Comparison of ENCODE assay signal across 9 cellular contexts in the genomic region with DNA sequence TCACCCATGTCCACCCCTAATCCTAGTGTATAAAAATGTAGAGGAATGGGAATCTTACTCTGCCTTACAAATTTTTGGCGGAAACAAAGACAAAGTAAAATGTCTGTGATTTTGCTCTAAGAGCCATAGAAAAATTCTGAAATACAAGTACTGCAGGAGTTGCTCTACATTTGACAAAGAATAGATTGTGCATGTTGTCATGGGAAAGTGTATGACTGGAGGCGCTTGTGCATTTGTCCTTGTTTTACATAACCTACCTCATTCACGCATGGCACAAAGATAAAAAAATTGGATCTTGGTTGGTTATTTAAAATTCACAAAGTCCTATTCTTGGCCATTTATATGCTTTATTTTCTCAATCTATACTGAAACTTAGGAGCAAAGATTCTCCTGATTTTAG. TPM values are rescaled to one million over a fixed set of nuclear protein-coding genes. Genes with fewer than 3 reads are reported as not detected.
"Had no signal": no experiment of that assay in that cellular context is flagged by ENCODE, and none has a peak within 500 bp of the region (broad histone marks: within the 10 kb centered on the region; RNA-seq: fewer than 3 reads in every experiment).

No MANE protein-coding gene starts in this region.

- DNase-seq: GM23248, GOT3, H7, HFFc6, KBM-7 had no signal

RNA-seq across cellular contexts. Expression of gene TUSC7, which starts 2.0 kb away (rescaled TPM):
- total RNA-seq: GM23248, H4, H7, HepG2, HFFc6, HT1080 had no signal
- polyA plus RNA-seq: HepG2, IgD-negative memory B cell had no signal
